ENCODE assay signal across 28 cellular contexts in the genomic region with DNA sequence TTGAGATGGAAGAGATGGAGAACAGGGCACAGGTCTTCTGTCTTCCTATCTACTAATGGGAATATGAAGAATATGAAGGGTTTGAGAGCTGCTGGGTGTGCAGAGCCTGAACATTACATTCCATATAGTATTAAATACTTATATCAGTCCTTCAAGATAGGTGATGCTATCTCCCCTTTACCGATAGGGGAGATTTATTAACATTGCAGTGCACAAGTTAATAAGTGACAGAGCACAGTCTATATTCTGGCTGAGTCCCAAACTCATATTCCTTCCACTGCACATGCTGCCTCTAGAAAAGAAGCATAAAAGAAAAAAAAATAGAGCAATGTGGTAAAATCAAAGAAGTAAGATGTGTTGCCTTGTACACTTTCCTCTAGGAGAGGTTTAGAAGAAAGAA. TPM values are rescaled to one million over a fixed set of nuclear protein-coding genes. Genes with fewer than 3 reads are reported as not detected.
"Had no signal": no experiment of that assay in that cellular context is flagged by ENCODE, and none has a peak within 500 bp of the region (broad histone marks: within the 10 kb centered on the region; RNA-seq: fewer than 3 reads in every experiment).

No MANE protein-coding gene starts in this region.

- DNase-seq: cortex of kidney; effector memory CD8-positive, alpha-beta T cell; erythroblast; esophagus squamous epithelium; head of caudate nucleus; left cardiac atrium; left lung; mesendoderm; midbrain; naive thymus-derived CD4-positive, alpha-beta T cell; sigmoid colon; spleen; stimulated activated CD4-positive, alpha-beta T cell treated with anti-CD3 and anti-CD28 coated beads, Interleukin-4, amount 100 ng/mL, for 4 hours; stimulated activated naive B cell treated with anti-CD40 and anti-IgM and Interleukin-4, amounts not matched to agents 10 μg/mL and 1 μg/mL and 100 μg/mL, for 72 hours; upper lobe of left lung had no signal

- H3K4me2 ChIP-seq: neural progenitor cell had no signal

- FAIRE-seq: endometrium, frontal cortex, keratinocyte, urothelium cell line had no signal

- H3K9ac ChIP-seq: neural progenitor cell had no signal

- H3K4me3 Mint-ChIP-seq: effector memory CD8-positive, alpha-beta T cell; naive thymus-derived CD4-positive, alpha-beta T cell; nephron; neural progenitor cell; stimulated activated naive B cell treated with anti-CD40 and anti-IgM and Interleukin-4, amounts not matched to agents 10 μg/mL and 1 μg/mL and 100 μg/mL, for 72 hours; stimulated activated naive CD8-positive, alpha-beta T cell treated with anti-CD3 and anti-CD28 coated beads, Interleukin-15, Interleukin-2, amounts not matched to agents 100 ng/mL and 50 ng/mL, for 24 hours had no signal

- ATAC-seq: effector memory CD8-positive, alpha-beta T cell; left cardiac atrium; left lung; naive thymus-derived CD4-positive, alpha-beta T cell; stimulated activated naive B cell treated with anti-CD40 and anti-IgM and Interleukin-4, amounts not matched to agents 10 μg/mL and 1 μg/mL and 100 μg/mL, for 72 hours had no signal

- H3K4me1 Mint-ChIP-seq: stimulated activated naive B cell treated with anti-CD40 and anti-IgM and Interleukin-4, amounts not matched to agents 10 μg/mL and 1 μg/mL and 100 μg/mL, for 72 hours had no signal

- H3K27ac Mint-ChIP-seq: effector memory CD8-positive, alpha-beta T cell; naive thymus-derived CD4-positive, alpha-beta T cell; neural progenitor cell; stimulated activated naive B cell treated with anti-CD40 and anti-IgM and Interleukin-4, amounts not matched to agents 10 μg/mL and 1 μg/mL and 100 μg/mL, for 72 hours; stimulated activated naive CD8-positive, alpha-beta T cell treated with anti-CD3 and anti-CD28 coated beads, Interleukin-15, Interleukin-2, amounts not matched to agents 100 ng/mL and 50 ng/mL, for 24 hours had no signal

- H3K4me3 ChIP-seq: esophagus squamous epithelium, left lung, neural progenitor cell, prostate gland, right atrium auricular region, sigmoid colon, spleen, thoracic aorta, tibial nerve, upper lobe of left lung had no signal

- H3K9me3 Mint-ChIP-seq: naive thymus-derived CD4-positive, alpha-beta T cell; nephron; neural progenitor cell; stimulated activated naive CD8-positive, alpha-beta T cell treated with anti-CD3 and anti-CD28 coated beads, Interleukin-15, Interleukin-2, amounts not matched to agents 100 ng/mL and 50 ng/mL, for 24 hours had no signal

- H3K9me3 ChIP-seq: esophagus squamous epithelium, prostate gland, right atrium auricular region, sigmoid colon, thoracic aorta, tibial nerve, upper lobe of left lung had no signal

- H3K4me1 ChIP-seq: esophagus squamous epithelium, left lung, prostate gland, right atrium auricular region, spleen, upper lobe of left lung had no signal

- H3K36me3 ChIP-seq: left lung, neural progenitor cell, prostate gland, right atrium auricular region, sigmoid colon, thoracic aorta had no signal

- H3K27me3 ChIP-seq: esophagus squamous epithelium, left lung, neural progenitor cell, right atrium auricular region, sigmoid colon, spleen, tibial nerve, upper lobe of left lung had no signal

- H2AFZ ChIP-seq: neural progenitor cell had no signal

- H3K27ac ChIP-seq: esophagus squamous epithelium, left lung, neural progenitor cell, prostate gland, right atrium auricular region, sigmoid colon, spleen, thoracic aorta, tibial nerve, upper lobe of left lung had no signal

RNA-seq across cellular contexts. Expression of gene KIAA0408, which starts 18.5 kb away (rescaled TPM):
- total RNA-seq: dermis microvascular lymphatic vessel endothelial cell, lung microvascular endothelial cell had no signal
